ENCODE assay signal across 26 cellular contexts in genomic region chr4:117529401-117529800, GRCh38.
"Had no signal": no experiment of that assay in that cellular context is flagged by ENCODE, and none has a peak within 500 bp of the region (broad histone marks: within the 10 kb centered on the region; RNA-seq: fewer than 3 reads in every experiment).

No MANE protein-coding gene starts in this region.

- H3K27me3 ChIP-seq: esophagus squamous epithelium, heart right ventricle, left lung, sigmoid colon, spleen, testis, tibial artery had no signal

- ATAC-seq: effector memory CD8-positive, alpha-beta T cell; heart right ventricle; left cardiac atrium; left lung; mucosa of descending colon; naive thymus-derived CD8-positive, alpha-beta T cell; psoas muscle; right cardiac atrium; stimulated activated memory B cell treated with anti-CD40 and anti-IgM and Interleukin-4, amounts not matched to agents 10 μg/mL and 1 μg/mL and 100 μg/mL, for 72 hours; stimulated activated naive CD8-positive, alpha-beta T cell treated with anti-CD3 and anti-CD28 coated beads, Interleukin-15, Interleukin-2, amounts not matched to agents 100 U/mL and 50 U/mL, for 24 hours had no signal

- H3K4me1 ChIP-seq: esophagus squamous epithelium, heart right ventricle, left lung, psoas muscle, sigmoid colon, spleen, testis, tibial artery had no signal

- H3K4me3 ChIP-seq: esophagus squamous epithelium, heart right ventricle, left lung, mucosa of descending colon, psoas muscle, sigmoid colon, skin epidermis, spleen, testis, tibial artery had no signal

- H3K9me3 ChIP-seq: esophagus squamous epithelium, heart right ventricle, left lung, mucosa of descending colon, psoas muscle, sigmoid colon, spleen, testis, tibial artery had no signal

- FAIRE-seq: islet of Langerhans had no signal

- DNase-seq: effector memory CD8-positive, alpha-beta T cell; erythroblast; esophagus squamous epithelium; foreskin melanocyte; glutamatergic neuron; heart right ventricle; hippocampal formation; left cardiac atrium; left lung; mesenchymal stem cell; mucosa of descending colon; naive thymus-derived CD8-positive, alpha-beta T cell; nephron progenitor cell; nucleus accumbens; psoas muscle; right cardiac atrium; sigmoid colon; spleen; stimulated activated CD4-positive, alpha-beta T cell treated with anti-CD3 and anti-CD28 coated beads, Interleukin-4, amount 100 ng/mL, for 4 hours; stimulated activated naive CD8-positive, alpha-beta T cell treated with anti-CD3 and anti-CD28 coated beads, Interleukin-15, Interleukin-2, amounts not matched to agents 100 U/mL and 50 U/mL, for 24 hours; substantia nigra; testis; tibial artery had no signal

- H3K27ac ChIP-seq: esophagus squamous epithelium, heart right ventricle, left lung, psoas muscle, sigmoid colon, skin epidermis, spleen, testis, tibial artery had no signal

- H3K36me3 ChIP-seq: esophagus squamous epithelium, heart right ventricle, left lung, sigmoid colon, spleen, tibial artery had no signal
